Comparison of ENCODE assay signal across 12 cellular contexts in genomic region chr6:71082033-71082620, GRCh38.
DNase-seq lines count a peak whose midpoint lies in the region; ATAC-seq, FAIRE-seq and TF ChIP-seq lines count a peak whose summit lies in the region.
"Had no signal": no experiment of that assay in that cellular context is flagged by ENCODE, and none has a peak within 500 bp of the region (broad histone marks: within the 10 kb centered on the region; RNA-seq: fewer than 3 reads in every experiment).

No MANE protein-coding gene starts in this region.

- H3K27me3 ChIP-seq in MM.1S (replicated peaks; ENCODE audit: insufficient read depth, low read length): no peaks in the 10 kb centered on the region
- H3K27me3 ChIP-seq in gastrocnemius medialis: no peaks in the 10 kb centered on the region
- H3K27me3 ChIP-seq in upper lobe of left lung: no peaks in the 10 kb centered on the region

- peak overlapping the region; percentile 23; the same call in 1 of the 2 replicates for H3K4me2 ChIP-seq in MM.1S (ENCODE audit: low read depth, low read length)

- no peak for FAIRE-seq in RCC 7860 (lab: Jason Lieb, UNC)
- FAIRE-seq: bronchial epithelial cell had no signal

- H3K9me3 ChIP-seq in MM.1S (replicated peaks; ENCODE audit: insufficient read depth, low read length) (no peaks in the 10 kb centered on the region), gastrocnemius medialis (no peaks in the 10 kb centered on the region), upper lobe of left lung (peaks cover 0 to 8% (median 6%) of the 10 kb centered on the region in 4 donors)

- H3K4me1 ChIP-seq in MM.1S (ENCODE audit: low read length) (no peaks in the 10 kb centered on the region), gastrocnemius medialis (peaks cover 0 to 7% of the 10 kb centered on the region in 2 donors), upper lobe of left lung (peaks cover 0 to 11% (median 3%) of the 10 kb centered on the region in 4 donors)

- H3F3A ChIP-seq in MM.1S (ENCODE audit: insufficient read depth, low read length): no peaks in the 10 kb centered on the region

- 49 to 56% methylated on average over 6 of the region's 6 CpGs for WGBS in upper lobe of left lung, 2 donors

- no peak for TF ChIP-seq EP300 in upper lobe of left lung (IDR thresholded peaks at IDR 0.05)

- no peaks in the 10 kb centered on the region for H3K36me3 ChIP-seq in MM.1S (replicated peaks; ENCODE audit: insufficient read depth, low read length)
- H3K36me3 ChIP-seq in gastrocnemius medialis: no peaks in the 10 kb centered on the region
- no peaks in the 10 kb centered on the region for H3K36me3 ChIP-seq in upper lobe of left lung

- H3K4me3 ChIP-seq in AG10803 (ENCODE audit: low read length) (peak overlapping the region; percentile 42), MM.1S (ENCODE audit: low read length) (no peak overlapping the region), fibroblast of mammary gland (ENCODE audit: control insufficient read depth, low read depth, low read length) (peak overlapping the region; percentile 11), gastrocnemius medialis (peak overlapping the region; percentile 24 to 54 (median 28)), upper lobe of left lung (peak overlapping the region in 2 of 4 donors; percentile 1 to 21)

- intact Hi-C loops in gastrocnemius medialis (cut with DNase I; ENCODE audit: low total_unique reads): no loop called here

- ATAC-seq in gastrocnemius medialis (peak in 1 of 2 donors; percentile 30), GM19395 (IDR thresholded peaks at IDR 0.05; ENCODE audit: unreplicated experiment) (no peak), upper lobe of left lung (ENCODE audit: low FRiP score in 2 of 2) (no peak)

- H3K9ac ChIP-seq in MM.1S (ENCODE audit: low read length): no peak overlapping the region

- in situ Hi-C loops in gastrocnemius medialis (cut with MboI; ENCODE audit: low sequenced_read_pairs in 4 of 4): no loop called here

- no peak overlapping the region for H3K27ac ChIP-seq in MM.1S (ENCODE audit: low read length)
- peak overlapping the region in 3 of 4 donors; percentile 6 to 48 (median 14) for H3K27ac ChIP-seq in gastrocnemius medialis
- no peak overlapping the region for H3K27ac ChIP-seq in upper lobe of left lung

- TF ChIP-seq CTCF in AG10803 (conservative IDR thresholded peaks at IDR 0.05; ENCODE audit: low read length) (no peak), MM.1S (IDR thresholded peaks at IDR 0.05; ENCODE audit: low read length) (no peak), fibroblast of mammary gland (conservative IDR thresholded peaks at IDR 0.05; ENCODE audit: control insufficient read depth, insufficient read depth, low read depth, low read length) (no peak), gastrocnemius medialis (IDR thresholded peaks at IDR 0.05 in 4 of 5, conservative IDR thresholded peaks at IDR 0.05 in 1 of 5) (no peak), upper lobe of left lung (IDR thresholded peaks at IDR 0.05) (no peak)

- no peaks in the 10 kb centered on the region for H4K20me1 ChIP-seq in MM.1S (ENCODE audit: insufficient read depth, low read length)

- peak; percentile 36 for DNase-seq in AG10803 (ENCODE audit: low read depth)
- DNase-seq in MM.1S: no peak
- DNase-seq in fibroblast of mammary gland (ENCODE audit: low read depth): peak; percentile 91
- DNase-seq in gastrocnemius medialis: no peak
- no peak for DNase-seq in NCI-H128 (lab: John Stamatoyannopoulos, UW; ENCODE audit: unreplicated experiment)
- DNase-seq in upper lobe of left lung: no peak
- DNase-seq in RCC 7860 (ENCODE audit: low spot score): no peak
- DNase-seq: activated T-cell treated with anti-CD3 and anti-CD28 coated beads, Interleukin-2, amount 50 U/mL, for 24 hours; CD8-positive, alpha-beta memory T cell; SHP77 had no signal

- no peaks in the 10 kb centered on the region for H3K9me2 ChIP-seq in MM.1S (replicated peaks; ENCODE audit: insufficient read depth, low read length)

- no peaks in the 10 kb centered on the region for H3K79me2 ChIP-seq in MM.1S (ENCODE audit: low read length)

- H2AFZ ChIP-seq in MM.1S (ENCODE audit: low read length): peak overlapping the region; percentile 20; the same call in 1 of the 2 replicates

- TF ChIP-seq POLR2A in gastrocnemius medialis (IDR thresholded peaks at IDR 0.05) (no peak), upper lobe of left lung (IDR thresholded peaks at IDR 0.05) (no peak)

Comparison
In these comparisons a context has a peak if more than half of its experiments do, and no peak if none do; other contexts are left out.
1. DNase-seq: peak in AG10803 (single experiment) and fibroblast of mammary gland (single experiment); none in MM.1S (single experiment), gastrocnemius medialis (0 of 2), NCI-H128 (single experiment), upper lobe of left lung (0 of 2) and RCC 7860 (single experiment).
2. H3K27ac ChIP-seq: peak in gastrocnemius medialis (3 of 4); none in MM.1S (single experiment) and upper lobe of left lung (0 of 4).